8 cellular contexts compared by ENCODE assay signal in the genomic region with DNA sequence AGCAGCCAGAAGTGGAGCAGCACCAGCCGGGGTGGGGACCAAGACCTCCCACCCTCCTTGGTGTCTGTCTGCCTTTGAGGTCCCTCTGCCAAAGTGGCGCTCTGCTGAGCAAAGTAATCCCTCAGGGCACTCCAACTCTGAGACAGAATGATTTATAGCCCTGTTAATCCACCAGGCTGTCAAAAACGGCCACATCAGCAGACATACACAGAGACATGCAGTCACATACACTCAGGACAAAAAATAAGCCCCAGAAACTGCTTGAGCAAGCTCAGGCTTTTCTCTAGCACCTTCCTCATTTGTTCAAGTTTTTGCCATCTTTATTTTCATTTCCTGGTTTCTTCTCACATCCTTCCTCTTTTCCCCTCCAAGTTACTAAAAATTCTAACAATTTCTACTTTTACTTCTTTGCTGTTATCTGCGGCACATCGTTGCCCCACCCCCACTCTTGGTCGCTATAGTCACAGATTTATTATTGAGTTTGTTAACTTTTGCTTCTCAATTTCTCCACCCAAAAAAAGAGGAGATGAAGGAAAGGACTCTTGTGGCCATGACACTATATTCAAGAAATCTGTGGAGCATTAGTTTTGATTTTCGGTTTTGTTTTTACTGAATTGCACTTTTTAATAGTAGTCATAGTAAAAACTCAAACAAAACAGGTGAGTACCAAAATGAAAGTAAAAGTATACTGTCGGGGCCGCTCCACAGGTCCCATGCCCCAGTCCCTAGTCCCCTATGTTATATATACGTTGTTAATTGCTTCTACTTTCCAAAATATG. TPM values are rescaled to one million over a fixed set of nuclear protein-coding genes. Genes with fewer than 3 reads are reported as not detected.
DNase-seq lines count a peak whose midpoint lies in the region; ATAC-seq, FAIRE-seq and TF ChIP-seq lines count a peak whose summit lies in the region.

No MANE protein-coding gene starts in this region.

- no peaks in the 10 kb centered on the region for H3K36me3 ChIP-seq in mucosa of descending colon (ENCODE audit: low read depth)

- peak overlapping the region; percentile 93 for H3K27ac Mint-ChIP-seq in activated naive CD4-positive, alpha-beta T cell treated with anti-CD3 and anti-CD28 coated beads, Interleukin-2, amount 50 U/mL, for 24 hours

- peaks cover 51% of the 10 kb centered on the region for H3K4me1 Mint-ChIP-seq in activated naive CD4-positive, alpha-beta T cell treated with anti-CD3 and anti-CD28 coated beads, Interleukin-2, amount 50 U/mL, for 24 hours

- peak overlapping the region; percentile 92 for H3K4me3 Mint-ChIP-seq in activated naive CD4-positive, alpha-beta T cell treated with anti-CD3 and anti-CD28 coated beads, Interleukin-2, amount 50 U/mL, for 24 hours

- intact Hi-C loops in mucosa of descending colon (cut with DNase I, micrococcal nuclease): no loop called here

- no peak overlapping the region for H3K4me3 ChIP-seq in mucosa of descending colon

- peaks cover 10% of the 10 kb centered on the region for H3K4me1 ChIP-seq in mucosa of descending colon (ENCODE audit: low read depth)

- no peaks in the 10 kb centered on the region for H3K36me3 Mint-ChIP-seq in activated naive CD4-positive, alpha-beta T cell treated with anti-CD3 and anti-CD28 coated beads, Interleukin-2, amount 50 U/mL, for 24 hours

- H3K9me3 ChIP-seq in mucosa of descending colon: no peaks in the 10 kb centered on the region

- no peak for FAIRE-seq in frontal cortex (lab: Jason Lieb, UNC)

- H3K9me3 Mint-ChIP-seq in activated naive CD4-positive, alpha-beta T cell treated with anti-CD3 and anti-CD28 coated beads, Interleukin-2, amount 50 U/mL, for 24 hours: no peaks in the 10 kb centered on the region

- peak; percentile 51 for DNase-seq in stimulated activated CD4-positive, alpha-beta T cell treated with anti-CD3 and anti-CD28 coated beads, Interleukin-15, amount 100 ng/mL, for 24 hours
- no peak for DNase-seq in stimulated activated CD4-positive, alpha-beta T cell treated with anti-CD3 and anti-CD28 coated beads, Interleukin-4, amount 100 ng/mL, for 24 hours
- peak; percentile 11 for DNase-seq in NCI-H510A (lab: John Stamatoyannopoulos, UW)
- peak in 1 of 3 donors; percentile 55 for DNase-seq in mucosa of descending colon
- DNase-seq in ureter (ENCODE audit: low spot score): no peak
- DNase-seq in frontal cortex (ENCODE audit: low spot score in 2 of 2): no peak

- ATAC-seq in HG02970 (IDR thresholded peaks at IDR 0.05; ENCODE audit: low FRiP score, unreplicated experiment): peak; percentile 78
- ATAC-seq in mucosa of descending colon: peak; percentile 73

- no peak for TF ChIP-seq CTCF in mucosa of descending colon (IDR thresholded peaks at IDR 0.05)

- no peaks in the 10 kb centered on the region for H3K27me3 Mint-ChIP-seq in activated naive CD4-positive, alpha-beta T cell treated with anti-CD3 and anti-CD28 coated beads, Interleukin-2, amount 50 U/mL, for 24 hours

RNA-seq across cellular contexts. Expression of a gene that starts 17.4 kb away (rescaled TPM):
- 1 to 10 TPM in 2 of 3 donors, under 1 TPM in 1; 0.41 to 3.1 (median 1.4) TPM for total RNA-seq in mucosa of descending colon
- total RNA-seq in ureter: 5.7 TPM
- total RNA-seq in frontal cortex: 0.82 TPM

Comparison
In these comparisons a context has a peak if more than half of its experiments do, and no peak if none do; other contexts are left out.
1. DNase-seq: peak in stimulated activated CD4-positive, alpha-beta T cell treated with anti-CD3 and anti-CD28 coated beads, Interleukin-15, amount 100 ng/mL, for 24 hours (single experiment) and NCI-H510A (single experiment); none in stimulated activated CD4-positive, alpha-beta T cell treated with anti-CD3 and anti-CD28 coated beads, Interleukin-4, amount 100 ng/mL, for 24 hours (single experiment), ureter (single experiment) and frontal cortex (0 of 2).